22 cellular contexts compared by ENCODE assay signal in genomic region chr17:32920293-32920692, GRCh38. TPM values are rescaled to one million over a fixed set of nuclear protein-coding genes. Genes with fewer than 3 reads are reported as not detected.
"Had no signal": no experiment of that assay in that cellular context is flagged by ENCODE, and none has a peak within 500 bp of the region (broad histone marks: within the 10 kb centered on the region; RNA-seq: fewer than 3 reads in every experiment).

No MANE protein-coding gene starts in this region.

- H2AFZ ChIP-seq: PC-9 had no signal

- H3K4me1 ChIP-seq: Peyer's patch had no signal

- H3K4me3 ChIP-seq: PC-9, Peyer's patch, SJCRH30 had no signal

- H3K9me3 ChIP-seq: Peyer's patch, SJCRH30 had no signal

- H3K9ac ChIP-seq: KMS-11 had no signal

- H3K27ac ChIP-seq: KMS-11, PC-9, Peyer's patch, SJCRH30 had no signal

- ATAC-seq: Right ventricle myocardium inferior had no signal

- H3K36me3 ChIP-seq: Peyer's patch, SJCRH30 had no signal

- DNase-seq: Kasumi-1; MM.1S; NCI-H1092 treated with DMSO at 0.1 percent for 48 hours; NCI-H1436; NCI-H187; NCI-H2029; NCI-H2081 treated with DMSO at 0.1 percent for 48 hours; NCI-H2171; NCI-H226; NCI-H446; NCI-H510A; NCI-H524 treated with DMSO at 0.1 percent for 48 hours; NCI-H69; NCI-H774; NK-92 treated with Interleukin-12 subunit alpha and Interleukin-12 subunit beta, amount 100 ng/mL, for 24 hours; OCI-M1; PC-9; Peyer's patch; SHP77 treated with DMSO at 0.1 percent for 48 hours had no signal

- H3K27me3 ChIP-seq: Peyer's patch had no signal

- H3K4me2 ChIP-seq: KMS-11, PC-9 had no signal

RNA-seq across cellular contexts. Expression of gene TMEM98, which starts 7.7 kb away (rescaled TPM):
- total RNA-seq: PC-9 had no signal
